In genomic region chr17:52947418-52947817, GRCh38 we compare ENCODE assay signal across 1 cellular context.
TF ChIP-seq lines count a peak whose summit lies in the region.

No MANE protein-coding gene starts in this region.

TF ChIP-seq in SK-N-SH, 30 proteins besides CTCF, POLR2A, EP300 and RAD21 (continued from another document):
- TF ChIP-seq, protein P1, sequence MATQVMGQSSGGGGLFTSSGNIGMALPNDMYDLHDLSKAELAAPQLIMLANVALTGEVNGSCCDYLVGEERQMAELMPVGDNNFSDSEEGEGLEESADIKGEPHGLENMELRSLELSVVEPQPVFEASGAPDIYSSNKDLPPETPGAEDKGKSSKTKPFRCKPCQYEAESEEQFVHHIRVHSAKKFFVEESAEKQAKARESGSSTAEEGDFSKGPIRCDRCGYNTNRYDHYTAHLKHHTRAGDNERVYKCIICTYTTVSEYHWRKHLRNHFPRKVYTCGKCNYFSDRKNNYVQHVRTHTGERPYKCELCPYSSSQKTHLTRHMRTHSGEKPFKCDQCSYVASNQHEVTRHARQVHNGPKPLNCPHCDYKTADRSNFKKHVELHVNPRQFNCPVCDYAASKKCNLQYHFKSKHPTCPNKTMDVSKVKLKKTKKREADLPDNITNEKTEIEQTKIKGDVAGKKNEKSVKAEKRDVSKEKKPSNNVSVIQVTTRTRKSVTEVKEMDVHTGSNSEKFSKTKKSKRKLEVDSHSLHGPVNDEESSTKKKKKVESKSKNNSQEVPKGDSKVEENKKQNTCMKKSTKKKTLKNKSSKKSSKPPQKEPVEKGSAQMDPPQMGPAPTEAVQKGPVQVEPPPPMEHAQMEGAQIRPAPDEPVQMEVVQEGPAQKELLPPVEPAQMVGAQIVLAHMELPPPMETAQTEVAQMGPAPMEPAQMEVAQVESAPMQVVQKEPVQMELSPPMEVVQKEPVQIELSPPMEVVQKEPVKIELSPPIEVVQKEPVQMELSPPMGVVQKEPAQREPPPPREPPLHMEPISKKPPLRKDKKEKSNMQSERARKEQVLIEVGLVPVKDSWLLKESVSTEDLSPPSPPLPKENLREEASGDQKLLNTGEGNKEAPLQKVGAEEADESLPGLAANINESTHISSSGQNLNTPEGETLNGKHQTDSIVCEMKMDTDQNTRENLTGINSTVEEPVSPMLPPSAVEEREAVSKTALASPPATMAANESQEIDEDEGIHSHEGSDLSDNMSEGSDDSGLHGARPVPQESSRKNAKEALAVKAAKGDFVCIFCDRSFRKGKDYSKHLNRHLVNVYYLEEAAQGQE (IDR thresholded peaks at IDR 0.05; ENCODE audit: low read depth, low read length): no peak
- TF ChIP-seq EZH2phosphoT487 (IDR thresholded peaks at IDR 0.05; ENCODE audit: borderline replicate concordance, low read depth): no peak
- TF ChIP-seq, protein P2, sequence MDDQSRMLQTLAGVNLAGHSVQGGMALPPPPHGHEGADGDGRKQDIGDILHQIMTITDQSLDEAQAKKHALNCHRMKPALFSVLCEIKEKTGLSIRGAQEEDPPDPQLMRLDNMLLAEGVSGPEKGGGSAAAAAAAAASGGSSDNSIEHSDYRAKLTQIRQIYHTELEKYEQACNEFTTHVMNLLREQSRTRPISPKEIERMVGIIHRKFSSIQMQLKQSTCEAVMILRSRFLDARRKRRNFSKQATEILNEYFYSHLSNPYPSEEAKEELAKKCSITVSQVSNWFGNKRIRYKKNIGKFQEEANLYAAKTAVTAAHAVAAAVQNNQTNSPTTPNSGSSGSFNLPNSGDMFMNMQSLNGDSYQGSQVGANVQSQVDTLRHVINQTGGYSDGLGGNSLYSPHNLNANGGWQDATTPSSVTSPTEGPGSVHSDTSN (IDR thresholded peaks at IDR 0.05): no peak
- no peak for TF ChIP-seq SMC3 (IDR thresholded peaks at IDR 0.05; ENCODE audit: low read depth, low read length)
- no peak for TF ChIP-seq NFIC (IDR thresholded peaks at IDR 0.05; ENCODE audit: borderline replicate concordance)
- no peak for TF ChIP-seq TEAD4 (IDR thresholded peaks at IDR 0.05; ENCODE audit: borderline replicate concordance, insufficient read depth)
- TF ChIP-seq MXI1 (IDR thresholded peaks at IDR 0.05; ENCODE audit: low read depth, low read length): no peak
- no peak for TF ChIP-seq TAF1 (IDR thresholded peaks at IDR 0.05; ENCODE audit: borderline replicate concordance, low read depth, low read length)
- TF ChIP-seq USF1 (IDR thresholded peaks at IDR 0.05; ENCODE audit: borderline replicate concordance, low read depth): no peak
- no peak for TF ChIP-seq FOXM1 (IDR thresholded peaks at IDR 0.05; ENCODE audit: low read depth)
- TF ChIP-seq NRF1 (IDR thresholded peaks at IDR 0.05; ENCODE audit: low read depth, low read length): no peak
